Comparison of ENCODE assay signal across 9 cellular contexts in the genomic region with DNA sequence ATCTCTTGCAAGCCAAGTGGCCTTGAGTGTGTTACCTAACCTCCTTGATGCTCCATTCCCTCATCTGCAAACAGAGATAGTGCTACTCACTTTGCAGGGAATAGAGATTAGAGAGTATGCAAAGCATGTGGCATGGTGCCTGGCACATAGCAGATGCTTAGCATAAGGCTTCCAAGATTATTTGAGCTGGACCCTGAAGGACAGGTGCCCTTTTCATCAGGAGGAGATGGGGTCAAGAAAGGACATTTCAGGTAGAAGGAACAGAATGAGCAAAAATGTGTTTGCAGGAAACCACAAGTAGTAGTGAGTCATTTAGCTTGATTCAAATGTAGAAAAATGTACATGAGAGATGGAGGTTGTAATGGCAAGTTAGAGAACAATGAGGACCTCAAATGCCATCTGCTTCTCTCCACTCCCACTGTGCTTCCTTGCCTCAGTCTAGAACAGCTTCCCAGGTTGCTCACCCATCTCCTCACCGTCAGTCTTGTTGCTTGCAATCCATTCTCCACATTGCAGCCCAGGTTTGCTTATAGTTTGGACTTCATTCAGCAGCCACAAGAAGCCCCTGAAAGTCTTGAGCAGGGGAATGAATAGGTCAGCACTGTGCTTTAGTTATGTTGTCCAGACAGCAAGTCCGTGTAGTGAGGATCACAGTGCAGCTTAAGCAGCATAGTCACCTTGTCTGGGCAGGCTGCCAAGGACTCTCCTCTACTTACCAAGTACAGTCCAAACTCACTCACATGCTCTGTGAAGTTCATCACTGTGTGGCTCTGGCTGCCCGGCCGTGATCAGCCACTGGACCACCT.
DNase-seq lines count a peak whose midpoint lies in the region; ATAC-seq and TF ChIP-seq lines count a peak whose summit lies in the region.
"Had no signal": no experiment of that assay in that cellular context is flagged by ENCODE, and none has a peak within 500 bp of the region (broad histone marks: within the 10 kb centered on the region; RNA-seq: fewer than 3 reads in every experiment).

No MANE protein-coding gene starts in this region.

- no peaks in the 10 kb centered on the region for H3K36me3 ChIP-seq in GM23248 (ENCODE audit: low read depth)
- no peaks in the 10 kb centered on the region for H3K36me3 ChIP-seq in adrenal gland (replicated peaks in 1 of 2)
- H3K36me3 ChIP-seq in naive thymus-derived CD4-positive, alpha-beta T cell (ENCODE audit: control insufficient read depth in 2 of 3, insufficient read depth in 3 of 3, low read length in 3 of 3), result no peaks in the 10 kb centered on the region
- H3K36me3 ChIP-seq in MM.1S (replicated peaks; ENCODE audit: insufficient read depth, low read length), result no peaks in the 10 kb centered on the region

- no peaks in the 10 kb centered on the region; the same call in 1 of the 2 replicates for H3K27me3 ChIP-seq in GM23248 (replicated peaks; ENCODE audit: insufficient read depth)
- no peaks in the 10 kb centered on the region for H3K27me3 ChIP-seq in adrenal gland
- no peaks in the 10 kb centered on the region for H3K27me3 ChIP-seq in naive thymus-derived CD4-positive, alpha-beta T cell (ENCODE audit: control insufficient read depth in 2 of 2, insufficient read depth in 2 of 2, low read length in 2 of 2)
- H3K27me3 ChIP-seq in MM.1S (replicated peaks; ENCODE audit: insufficient read depth, low read length), result no peaks in the 10 kb centered on the region

- H3F3A ChIP-seq in GM23248 (ENCODE audit: insufficient read depth) (no peaks in the 10 kb centered on the region), MM.1S (ENCODE audit: insufficient read depth, low read length) (no peaks in the 10 kb centered on the region)

- H3K9me3 ChIP-seq in GM23248 (ENCODE audit: low read depth) (no peaks in the 10 kb centered on the region), adrenal gland (replicated peaks in 1 of 3) (no peaks in the 10 kb centered on the region), MM.1S (replicated peaks; ENCODE audit: insufficient read depth, low read length) (no peaks in the 10 kb centered on the region)
- H3K9me3 ChIP-seq in naive thymus-derived CD4-positive, alpha-beta T cell (ENCODE audit: control insufficient read depth in 2 of 3, low read length in 3 of 3), result no peaks in the 10 kb centered on the region

- 82 to 83% methylated on average over 4 of the region's 4 CpGs for WGBS in GM23248 (ENCODE audit: low coverage in 1 of 2, low lambda C conversion rate in 2 of 2, missing lambda C conversion rate in 2 of 2), 2 experiments
- WGBS in adrenal gland, 4 donors, result 33 to 47% (median 39%) methylated on average over 4 of the region's 4 CpGs

- DNase-seq in EL (peak; percentile 8), GM23248 (peak; percentile 46), NCI-H345 treated with DMSO at 0.1 percent for 48 hours (lab: John Stamatoyannopoulos, UW; ENCODE audit: unreplicated experiment) (peak; percentile 29), adrenal gland (peak; percentile 24 to 80 (median 57)), MV-4-11 (lab: John Stamatoyannopoulos, UW) (no peak), MM.1S (no peak), NCI-H2081 treated with DMSO at 0.1 percent for 48 hours (lab: John Stamatoyannopoulos, UW) (no peak)
- DNase-seq in naive thymus-derived CD4-positive, alpha-beta T cell, result peak in 1 of 9 donors; percentile 37

- TF ChIP-seq CTCF in adrenal gland (IDR thresholded peaks at IDR 0.05), result no peak
- no peak for TF ChIP-seq CTCF in MM.1S (IDR thresholded peaks at IDR 0.05; ENCODE audit: low read length)

- peak overlapping the region in 5 of 9 donors; percentile 28 to 85 (median 43) for H3K27ac Mint-ChIP-seq in naive thymus-derived CD4-positive, alpha-beta T cell

- H3K9me2 ChIP-seq in GM23248 (ENCODE audit: insufficient read depth) (no peaks in the 10 kb centered on the region), MM.1S (replicated peaks; ENCODE audit: insufficient read depth, low read length) (no peaks in the 10 kb centered on the region)

- POLR2A ChIA-PET in naive thymus-derived CD4-positive, alpha-beta T cell (lab: Charles Lee), result interaction anchor here (0.8 to 1.6 kb wide), 3 partner anchors 8 to 127 kb away, joined by 3 to 4 read pairs (median 4); no protein-coding TSS in a partner anchor

- H3K4me3 Mint-ChIP-seq in naive thymus-derived CD4-positive, alpha-beta T cell, result peak overlapping the region in 5 of 10 donors; percentile 0 to 59 (median 11)
- H3K4me3 Mint-ChIP-seq: neural crest cell had no signal

- H3K79me2 ChIP-seq in GM23248 (ENCODE audit: insufficient read depth) (no peaks in the 10 kb centered on the region), MM.1S (ENCODE audit: low read length) (no peaks in the 10 kb centered on the region)

- H4K20me1 ChIP-seq in GM23248 (ENCODE audit: insufficient read depth) (no peaks in the 10 kb centered on the region), MM.1S (ENCODE audit: insufficient read depth, low read length) (no peaks in the 10 kb centered on the region)

- H3K9ac ChIP-seq in GM23248, result no peak overlapping the region
- no peak overlapping the region for H3K9ac ChIP-seq in MM.1S (ENCODE audit: low read length)

- H3K9me3 Mint-ChIP-seq in naive thymus-derived CD4-positive, alpha-beta T cell, result peaks cover 0 to 17% (median 0%) of the 10 kb centered on the region in 11 donors
- H3K9me3 Mint-ChIP-seq: neural crest cell had no signal

- H2AFZ ChIP-seq in GM23248 (no peak overlapping the region), MM.1S (ENCODE audit: low read length) (no peak overlapping the region)

- H3K4me1 Mint-ChIP-seq in naive thymus-derived CD4-positive, alpha-beta T cell, result peaks cover 28 to 56% (median 35%) of the 10 kb centered on the region in 7 donors
- H3K4me1 Mint-ChIP-seq: neural crest cell had no signal

- H3K4me3 ChIP-seq in GM23248 (no peak overlapping the region), adrenal gland (no peak overlapping the region), MM.1S (ENCODE audit: low read length) (no peak overlapping the region)
- no peak overlapping the region for H3K4me3 ChIP-seq in naive thymus-derived CD4-positive, alpha-beta T cell (ENCODE audit: low read length)

- H3K27me3 Mint-ChIP-seq in naive thymus-derived CD4-positive, alpha-beta T cell, result no peaks in the 10 kb centered on the region

- peaks cover 0 to 33% (median 0%) of the 10 kb centered on the region in 5 donors for H3K36me3 Mint-ChIP-seq in naive thymus-derived CD4-positive, alpha-beta T cell

- H3K4me2 ChIP-seq in GM23248 (ENCODE audit: unreplicated experiment) (no peak overlapping the region), MM.1S (ENCODE audit: low read depth, low read length) (no peak overlapping the region)

- ATAC-seq in naive thymus-derived CD4-positive, alpha-beta T cell, result no peak

- H3K4me1 ChIP-seq in GM23248 (ENCODE audit: insufficient read depth) (no peaks in the 10 kb centered on the region), adrenal gland (replicated peaks in 1 of 2) (no peaks in the 10 kb centered on the region), MM.1S (ENCODE audit: low read length) (no peaks in the 10 kb centered on the region)
- H3K4me1 ChIP-seq in naive thymus-derived CD4-positive, alpha-beta T cell (ENCODE audit: control insufficient read depth in 2 of 2, insufficient read depth in 2 of 2, low read length in 2 of 2), result peaks cover 12 to 13% of the 10 kb centered on the region in 2 donors

- intact Hi-C loops in adrenal gland (cut with DNase I), result no loop called here
- intact Hi-C loops in naive thymus-derived CD4-positive, alpha-beta T cell (cut with micrococcal nuclease), result loop anchor here (1.0 to 10.0 kb wide), 3 partner anchors 13 to 215 kb away; no protein-coding TSS in a partner anchor

- no peak for TF ChIP-seq POLR2A in adrenal gland (IDR thresholded peaks at IDR 0.05)

- H3K27ac ChIP-seq in GM23248 (no peak overlapping the region), adrenal gland (no peak overlapping the region), MM.1S (ENCODE audit: low read length) (no peak overlapping the region)
- no peak overlapping the region for H3K27ac ChIP-seq in naive thymus-derived CD4-positive, alpha-beta T cell (ENCODE audit: low read depth, low read length)

- CTCF ChIA-PET in naive thymus-derived CD4-positive, alpha-beta T cell (lab: Charles Lee), result interaction anchor here (0.6 to 4.2 kb wide), 5 partner anchors 9 to 125 kb away, joined by 3 to 28 read pairs (median 6); no protein-coding TSS in a partner anchor

- in situ Hi-C loops in GM23248 (cut with MboI), result loop anchor here (10.0 kb wide), 2 partner anchors 525 to 785 kb away; no protein-coding TSS in a partner anchor

Comparison
In these comparisons a context has a peak if more than half of its experiments do, and no peak if none do; other contexts are left out.
1. DNase-seq: peak in EL (single experiment), GM23248 (single experiment), NCI-H345 treated with DMSO at 0.1 percent for 48 hours (single experiment) and adrenal gland (7 of 7); none in MV-4-11 (single experiment), MM.1S (single experiment) and NCI-H2081 treated with DMSO at 0.1 percent for 48 hours (single experiment).
2. intact Hi-C loops: an anchor here in naive thymus-derived CD4-positive, alpha-beta T cell (1.0 to 10.0 kb wide); none called in adrenal gland.